ENCODE assay signal across 25 cellular contexts in genomic region chr21:42373181-42373907, GRCh38. TPM values are rescaled to one million over a fixed set of nuclear protein-coding genes. Genes with fewer than 3 reads are reported as not detected.
DNase-seq lines count a peak whose midpoint lies in the region; ATAC-seq and TF ChIP-seq lines count a peak whose summit lies in the region.
"Had no signal": no experiment of that assay in that cellular context is flagged by ENCODE, and none has a peak within 500 bp of the region (broad histone marks: within the 10 kb centered on the region; RNA-seq: fewer than 3 reads in every experiment).

No MANE protein-coding gene starts in this region.

- peaks cover 13% of the 10 kb centered on the region for H3K4me1 Mint-ChIP-seq in activated naive CD4-positive, alpha-beta T cell treated with anti-CD3 and anti-CD28 coated beads, Interleukin-2, amount 10 ng/mL, durations not matched to agents 7 days and 5 days
- H3K4me1 Mint-ChIP-seq in chondrocyte (ENCODE audit: low read depth) = no peaks in the 10 kb centered on the region
- peaks cover 22% of the 10 kb centered on the region for H3K4me1 Mint-ChIP-seq in progenitor cell of endocrine pancreas (ENCODE audit: low read depth)
- H3K4me1 Mint-ChIP-seq: immature natural killer cell had no signal

- peaks cover 47% of the 10 kb centered on the region for H3K27me3 Mint-ChIP-seq in activated naive CD4-positive, alpha-beta T cell treated with anti-CD3 and anti-CD28 coated beads, Interleukin-2, amount 10 ng/mL, durations not matched to agents 7 days and 5 days
- H3K27me3 Mint-ChIP-seq in chondrocyte (ENCODE audit: low read depth) = peaks cover 23% of the 10 kb centered on the region
- peaks cover 23% of the 10 kb centered on the region for H3K27me3 Mint-ChIP-seq in progenitor cell of endocrine pancreas
- H3K27me3 Mint-ChIP-seq: CD4-positive, alpha-beta T cell had no signal

- H3K9me3 Mint-ChIP-seq in activated naive CD4-positive, alpha-beta T cell treated with anti-CD3 and anti-CD28 coated beads, Interleukin-2, amount 10 ng/mL, durations not matched to agents 7 days and 5 days = no peaks in the 10 kb centered on the region
- H3K9me3 Mint-ChIP-seq in chondrocyte (ENCODE audit: low read depth) (no peaks in the 10 kb centered on the region), progenitor cell of endocrine pancreas (ENCODE audit: low read depth) (no peaks in the 10 kb centered on the region)
- H3K9me3 Mint-ChIP-seq: CD4-positive, alpha-beta T cell; endodermal cell; T-helper 1 cell treated with Interleukin-12 subunit alpha and Interleukin-12 subunit beta and Interleukin-4 antibody, amounts not matched to agents 30 μg/mL and 1 μg/mL, for 36 hours; type B pancreatic cell had no signal

- intact Hi-C loops in colonic mucosa (cut with DNase I) = no loop called here

- H3K4me1 ChIP-seq in colonic mucosa = no peaks in the 10 kb centered on the region
- H3K4me1 ChIP-seq: A549, ascending aorta, heart right ventricle, right lobe of liver had no signal

- no peaks in the 10 kb centered on the region for H3K36me3 Mint-ChIP-seq in activated naive CD4-positive, alpha-beta T cell treated with anti-CD3 and anti-CD28 coated beads, Interleukin-2, amount 10 ng/mL, durations not matched to agents 7 days and 5 days
- no peaks in the 10 kb centered on the region for H3K36me3 Mint-ChIP-seq in chondrocyte (ENCODE audit: low read depth)
- H3K36me3 Mint-ChIP-seq in progenitor cell of endocrine pancreas (ENCODE audit: insufficient read depth) = peaks cover 5% of the 10 kb centered on the region
- H3K36me3 Mint-ChIP-seq: type B pancreatic cell had no signal

- H3K36me3 ChIP-seq in colonic mucosa = no peaks in the 10 kb centered on the region
- H3K36me3 ChIP-seq: ascending aorta, heart right ventricle, ovary, right lobe of liver had no signal

- CTCF ChIA-PET in activated naive CD4-positive, alpha-beta T cell treated with anti-CD3 and anti-CD28 coated beads, Interleukin-2, amount 10 ng/mL, durations not matched to agents 7 days and 5 days (lab: Charles Lee) = interaction anchor here (0.9 to 1.2 kb wide), 3 partner anchors 8 to 114 kb away, joined by 3 read pairs; no protein-coding TSS in a partner anchor

- no peaks in the 10 kb centered on the region for H3K27me3 ChIP-seq in colonic mucosa
- H3K27me3 ChIP-seq: ascending aorta, ovary, right lobe of liver had no signal

- H3K4me3 ChIP-seq in colonic mucosa = no peak overlapping the region
- H3K4me3 ChIP-seq: A549, ascending aorta, heart right ventricle, ovary, right lobe of liver had no signal

- H3K27ac ChIP-seq in colonic mucosa = no peak overlapping the region
- H3K27ac ChIP-seq: A549, ascending aorta, heart right ventricle, ovary, right lobe of liver, VCaP had no signal

- TF ChIP-seq CTCF in chondrocyte (IDR thresholded peaks at IDR 0.05) (no peak), colonic mucosa (IDR thresholded peaks at IDR 0.05) (no peak), progenitor cell of endocrine pancreas (IDR thresholded peaks at IDR 0.05; ENCODE audit: unreplicated experiment) (no peak)

- H3K9ac ChIP-seq in colonic mucosa (ENCODE audit: low read depth in 2 of 2, low read length in 2 of 2) = no peak overlapping the region

- no peak overlapping the region for H3K27ac Mint-ChIP-seq in activated naive CD4-positive, alpha-beta T cell treated with anti-CD3 and anti-CD28 coated beads, Interleukin-2, amount 10 ng/mL, durations not matched to agents 7 days and 5 days
- H3K27ac Mint-ChIP-seq in chondrocyte (ENCODE audit: unreplicated experiment) (no peak overlapping the region), progenitor cell of endocrine pancreas (no peak overlapping the region)
- H3K27ac Mint-ChIP-seq: CD4-positive, alpha-beta T cell; endodermal cell; immature natural killer cell; T-helper 1 cell treated with Interleukin-12 subunit alpha and Interleukin-12 subunit beta and Interleukin-4 antibody, amounts not matched to agents 30 μg/mL and 1 μg/mL, for 36 hours; type B pancreatic cell had no signal

- no peak overlapping the region for H3K4me3 Mint-ChIP-seq in activated naive CD4-positive, alpha-beta T cell treated with anti-CD3 and anti-CD28 coated beads, Interleukin-2, amount 10 ng/mL, durations not matched to agents 7 days and 5 days
- H3K4me3 Mint-ChIP-seq in chondrocyte (ENCODE audit: unreplicated experiment) = no peak overlapping the region
- no peak overlapping the region for H3K4me3 Mint-ChIP-seq in progenitor cell of endocrine pancreas (ENCODE audit: low read depth)
- H3K4me3 Mint-ChIP-seq: CD4-positive, alpha-beta T cell; endodermal cell; immature natural killer cell; T-helper 1 cell treated with Interleukin-12 subunit alpha and Interleukin-12 subunit beta and Interleukin-4 antibody, amounts not matched to agents 30 μg/mL and 1 μg/mL, for 36 hours; type B pancreatic cell had no signal

- DNase-seq in activated naive CD4-positive, alpha-beta T cell treated with Interleukin-2 at 50 U/mL for 16 hours = peak; percentile 21
- DNase-seq in activated naive CD4-positive, alpha-beta T cell treated with anti-CD3 and anti-CD28 coated beads, Interleukin-2, amount 10 ng/mL, durations not matched to agents 7 days and 5 days = no peak
- peak; percentile 25 to 39 (median 36) for DNase-seq in activated CD8-positive, alpha-beta memory T cell treated with anti-CD3 and anti-CD28 coated beads for 48 hours (ENCODE audit: low read depth in 2 of 3, low spot score in 2 of 3)
- peak; percentile 90 for DNase-seq in chondrocyte (ENCODE audit: low spot score)
- DNase-seq in stimulated activated CD8-positive, alpha-beta memory T cell treated with anti-CD3 and anti-CD28 coated beads, Interleukin-7, amount 100 ng/mL, for 48 hours (ENCODE audit: extremely low read depth in 1 of 2, low read depth in 1 of 2) = peak; percentile 41 to 44
- DNase-seq in colonic mucosa = no peak
- DNase-seq in progenitor cell of endocrine pancreas (ENCODE audit: low spot score, unreplicated experiment) = no peak
- DNase-seq: cerebellar nuclear complex, DMS79 treated with DMSO at 0.1 percent for 48 hours, endodermal cell, heart right ventricle, immature natural killer cell, NCI-H1417 treated with DMSO at 0.1 percent for 48 hours, NCI-H2171, ovary, SHP77 treated with DMSO at 0.1 percent for 48 hours had no signal

- no peaks in the 10 kb centered on the region for H3K9me3 ChIP-seq in colonic mucosa
- H3K9me3 ChIP-seq: A549, ascending aorta, heart right ventricle, ovary, right lobe of liver had no signal

- ATAC-seq in HG02798 (IDR thresholded peaks at IDR 0.05; ENCODE audit: poor library complexity, unreplicated experiment) = no peak
- ATAC-seq: A549, heart right ventricle, right lobe of liver had no signal

RNA-seq across cellular contexts. Expression of gene TFF1, which starts 7.0 kb away (rescaled TPM):
- total RNA-seq in chondrocyte = not detected in 3 replicates
- 100 to 1,000 TPM; 233 to 916 TPM for total RNA-seq in colonic mucosa
- 0.77 TPM in 1 of 2 replicates, not detected in the other for total RNA-seq in progenitor cell of endocrine pancreas
- total RNA-seq: ascending aorta; CD4-positive, alpha-beta T cell; heart right ventricle; liver; right lobe of liver had no signal

RNA-seq across cellular contexts. Expression of gene TMPRSS3, which starts 22.5 kb away (rescaled TPM):
- total RNA-seq in chondrocyte (0.22 TPM in 1 of 3 replicates, not detected in the others), colonic mucosa (1 to 10 TPM in 1 of 2 donors, under 1 TPM in 1; 0.82 to 1.2 TPM), progenitor cell of endocrine pancreas (10.1 and 14.4 TPM in 2 replicates)
- total RNA-seq: ascending aorta, endodermal cell had no signal

RNA-seq across cellular contexts. Expression of gene TFF2, which starts 22.6 kb away (rescaled TPM):
- not detected in 3 replicates for total RNA-seq in chondrocyte
- 1 to 10 TPM; 2.3 to 2.5 TPM for total RNA-seq in colonic mucosa
- total RNA-seq in progenitor cell of endocrine pancreas = not detected in 2 replicates
- total RNA-seq: ascending aorta; CD4-positive, alpha-beta T cell; endodermal cell; heart right ventricle; liver had no signal

RNA-seq across cellular contexts. Expression of gene UBASH3A, which starts 30.4 kb away (rescaled TPM):
- total RNA-seq in chondrocyte (not detected in 3 replicates), colonic mucosa (1 to 10 TPM in 1 of 2 donors, under 1 TPM in 1; 0.93 to 1.5 TPM), progenitor cell of endocrine pancreas (not detected in 2 replicates)
- total RNA-seq: endodermal cell had no signal

RNA-seq across cellular contexts. Expression of gene TFF3, which starts 58.1 kb away (rescaled TPM):
- total RNA-seq in chondrocyte (1.3 to 6.0 TPM in 2 of 3 replicates, not detected in the other), colonic mucosa (1,000 to 10,000 TPM; 2,373 to 4,154 TPM), progenitor cell of endocrine pancreas (40.1 and 40.3 TPM in 2 replicates)
- total RNA-seq: ascending aorta; CD4-positive, alpha-beta T cell had no signal

Comparison
In these comparisons a context has a peak if more than half of its experiments do, and no peak if none do; other contexts are left out.
1. DNase-seq: peak in activated naive CD4-positive, alpha-beta T cell treated with Interleukin-2 at 50 U/mL for 16 hours (single experiment), activated CD8-positive, alpha-beta memory T cell treated with anti-CD3 and anti-CD28 coated beads for 48 hours (3 of 3), chondrocyte (single experiment) and stimulated activated CD8-positive, alpha-beta memory T cell treated with anti-CD3 and anti-CD28 coated beads, Interleukin-7, amount 100 ng/mL, for 48 hours (2 of 2); none in activated naive CD4-positive, alpha-beta T cell treated with anti-CD3 and anti-CD28 coated beads, Interleukin-2, amount 10 ng/mL, durations not matched to agents 7 days and 5 days (single experiment), colonic mucosa (single experiment) and progenitor cell of endocrine pancreas (single experiment).
2. RNA of gene TFF1, which starts 7.0 kb away (total RNA-seq): 233 to 916 TPM in colonic mucosa; 0.77 TPM in progenitor cell of endocrine pancreas and not detected in chondrocyte; every median in the first group is over 100 times any median in the second.